Comparison of ENCODE assay signal across 12 cellular contexts in genomic region chr9:124012368-124013262, GRCh38. TPM values are rescaled to one million over a fixed set of nuclear protein-coding genes. Genes with fewer than 3 reads are reported as not detected.
DNase-seq lines count a peak whose midpoint lies in the region; ATAC-seq and TF ChIP-seq lines count a peak whose summit lies in the region.
"Had no signal": no experiment of that assay in that cellular context is flagged by ENCODE, and none has a peak within 500 bp of the region (broad histone marks: within the 10 kb centered on the region; RNA-seq: fewer than 3 reads in every experiment).

No MANE protein-coding gene starts in this region.

- H3K79me1 ChIP-seq in H9 (ENCODE audit: insufficient read depth, low read depth, low read length, poor library complexity, severe bottlenecking): no peaks in the 10 kb centered on the region

- H3K18ac ChIP-seq in H9 (ENCODE audit: insufficient read length, low read depth, low read length): peak overlapping the region; percentile 8

- H2AFZ ChIP-seq in H9 (ENCODE audit: low read length) (no peak overlapping the region), parathyroid adenoma (no peak overlapping the region)

- H3K4me1 Mint-ChIP-seq in H9: peaks cover 33 to 56% of the 10 kb centered on the region in 2 experiments
- peaks cover 49% of the 10 kb centered on the region for H3K4me1 Mint-ChIP-seq in stimulated activated effector memory CD8-positive, alpha-beta T cell treated with anti-CD3 and anti-CD28 coated beads, Interleukin-12 subunit alpha, Interleukin-12 subunit beta, amount 100 ng/mL, for 72 hours

- H3K79me2 ChIP-seq in H9 (ENCODE audit: insufficient read depth, low read length) (no peaks in the 10 kb centered on the region), parathyroid adenoma (no peaks in the 10 kb centered on the region)

- peak overlapping the region; percentile 19; the same call in 1 of the 2 replicates for H3K14ac ChIP-seq in H9 (ENCODE audit: insufficient read depth, low read length)

- H3K9me3 ChIP-seq in H9 (ENCODE audit: control insufficient read depth, low read depth, low read length) (no peaks in the 10 kb centered on the region), parathyroid adenoma (ENCODE audit: control insufficient read depth, low read length) (no peaks in the 10 kb centered on the region), left lung (no peaks in the 10 kb centered on the region)

- no peak overlapping the region for H4K5ac ChIP-seq in H9 (ENCODE audit: insufficient read length, low read depth, low read length)

- no peak overlapping the region for H4K8ac ChIP-seq in H9 (replicated peaks; ENCODE audit: insufficient read length, low read depth, low read length)

- intact Hi-C loops in dorsolateral prefrontal cortex (cut with DNase I) (no loop called here), sciatic nerve (cut with DNase I) (no loop called here), left lung (cut with DNase I) (no loop called here)

- peaks cover 3% of the 10 kb centered on the region for H4K20me1 ChIP-seq in H9 (ENCODE audit: control insufficient read depth, insufficient read depth, insufficient read length)

- peak overlapping the region; percentile 15 for H3K4me2 ChIP-seq in H9 (ENCODE audit: insufficient read depth, insufficient read length, low read length)
- H3K4me2 ChIP-seq in parathyroid adenoma (ENCODE audit: low read length): peak overlapping the region; percentile 56

- H3K4me1 ChIP-seq in H9 (ENCODE audit: insufficient read depth, low read length) (peaks cover 6% of the 10 kb centered on the region; the same call in 1 of the 2 replicates), parathyroid adenoma (no peaks in the 10 kb centered on the region), left lung (peaks cover 4 to 70% of the 10 kb centered on the region in 2 donors)

- H2BK5ac ChIP-seq in H9 (ENCODE audit: insufficient read length, low read length): no peak overlapping the region

- H3K27ac ChIP-seq in H9 (ENCODE audit: insufficient read length, low read depth, low read length): no peak overlapping the region
- H3K27ac ChIP-seq in dorsolateral prefrontal cortex: peak overlapping the region in 57 of 59 donors; percentile 21 to 91 (median 77)
- H3K27ac ChIP-seq in parathyroid adenoma: no peak overlapping the region
- H3K27ac ChIP-seq in left lung: no peak overlapping the region

- no CpG with 5 or more reads among the region's 80 CpGs for WGBS in H9 (ENCODE audit: extremely low coverage, insufficient read length, low lambda C conversion rate)

- no peak overlapping the region; the same call in 1 of the 2 replicates for H2BK15ac ChIP-seq in H9 (ENCODE audit: low read depth, low read length)

- H2BK20ac ChIP-seq in H9 (ENCODE audit: low read depth, low read length, poor library complexity, severe bottlenecking): no peak overlapping the region

- no peak overlapping the region for H3K4ac ChIP-seq in H9 (ENCODE audit: low read depth, low read length)

- peak; percentile 60 for DNase-seq in D341Med (ENCODE audit: low spot score)
- DNase-seq in H9: peak; percentile 44
- DNase-seq in dorsolateral prefrontal cortex: peak in 1 of 10 donors; percentile 48
- DNase-seq in sciatic nerve (ENCODE audit: low spot score): no peak
- DNase-seq in inferior parietal cortex (ENCODE audit: extremely low spot score): no peak
- no peak for DNase-seq in left lung
- DNase-seq in stimulated activated effector memory CD8-positive, alpha-beta T cell treated with anti-CD3 and anti-CD28 coated beads, Interleukin-12 subunit alpha, Interleukin-12 subunit beta, amount 100 ng/mL, for 72 hours (ENCODE audit: low spot score in 2 of 2): no peak
- DNase-seq: activated CD8-positive, alpha-beta memory T cell treated with anti-CD3 and anti-CD28 coated beads, Interleukin-2, amount 50 U/mL, for 48 hours; GDM1; head of caudate nucleus had no signal

- H3K27me3 Mint-ChIP-seq in H9 (ENCODE audit: low read depth): peaks cover 98% of the 10 kb centered on the region

- H3K23ac ChIP-seq in H9 (ENCODE audit: insufficient read length, low read depth, low read length): no peak overlapping the region

- H3K9ac ChIP-seq in H9 (ENCODE audit: extremely low read depth, insufficient read length, low read length) (no peak overlapping the region), parathyroid adenoma (no peak overlapping the region)

- no peak overlapping the region for H2AK5ac ChIP-seq in H9 (ENCODE audit: insufficient read length, low read length)

- no peaks in the 10 kb centered on the region for H3K36me3 ChIP-seq in parathyroid adenoma (ENCODE audit: control insufficient read depth, insufficient read depth, low read length)
- H3K36me3 ChIP-seq in left lung: no peaks in the 10 kb centered on the region

- ATAC-seq in sciatic nerve (no peak), left lung (no peak)
- ATAC-seq in stimulated activated effector memory CD8-positive, alpha-beta T cell treated with anti-CD3 and anti-CD28 coated beads, Interleukin-12 subunit alpha, Interleukin-12 subunit beta, amount 100 ng/mL, for 72 hours: no peak

- peak overlapping the region in 1 of 2 experiments; percentile 69; a peak in 3 of 5 replicates for H3K4me3 Mint-ChIP-seq in H9
- no peak overlapping the region for H3K4me3 Mint-ChIP-seq in stimulated activated effector memory CD8-positive, alpha-beta T cell treated with anti-CD3 and anti-CD28 coated beads, Interleukin-12 subunit alpha, Interleukin-12 subunit beta, amount 100 ng/mL, for 72 hours

- TF ChIP-seq CTCF in H9 (conservative IDR thresholded peaks at IDR 0.05) (no peak), dorsolateral prefrontal cortex (IDR thresholded peaks at IDR 0.05 in 54 of 56, conservative IDR thresholded peaks at IDR 0.05 in 2 of 56; ENCODE audit: low read depth in 1 of 56, partially characterized antibody in 56 of 56) (no peak), parathyroid adenoma (IDR thresholded peaks at IDR 0.05) (no peak), left lung (IDR thresholded peaks at IDR 0.05) (no peak)

- H3K36me3 Mint-ChIP-seq in H9 (ENCODE audit: insufficient read depth in 1 of 3, low read depth in 3 of 3): no peaks in the 10 kb centered on the region; a peak in 3 of 7 replicates
- H3K36me3 Mint-ChIP-seq in stimulated activated effector memory CD8-positive, alpha-beta T cell treated with anti-CD3 and anti-CD28 coated beads, Interleukin-12 subunit alpha, Interleukin-12 subunit beta, amount 100 ng/mL, for 72 hours: peaks cover 16% of the 10 kb centered on the region

- H3T11ph ChIP-seq in H9 (ENCODE audit: low read length): no peak overlapping the region

- H2BK12ac ChIP-seq in H9 (ENCODE audit: insufficient read length, low read depth, low read length): no peak overlapping the region

- no peak overlapping the region for H3K56ac ChIP-seq in H9 (ENCODE audit: insufficient read length, low read depth, low read length)

- H3K27me3 ChIP-seq in H9 (ENCODE audit: insufficient read depth, low read length) (peaks cover 88% of the 10 kb centered on the region), dorsolateral prefrontal cortex (peaks cover 0 to 100% (median 85%) of the 10 kb centered on the region in 45 donors), parathyroid adenoma (ENCODE audit: control insufficient read depth, insufficient read depth, low read length) (peaks cover 34% of the 10 kb centered on the region), left lung (peaks cover 99 to 100% of the 10 kb centered on the region in 2 donors)

- H3K9me3 Mint-ChIP-seq in H9: peaks cover 2 to 4% of the 10 kb centered on the region in 2 experiments; a peak in 1 of 5 replicates
- H3K9me3 Mint-ChIP-seq in stimulated activated effector memory CD8-positive, alpha-beta T cell treated with anti-CD3 and anti-CD28 coated beads, Interleukin-12 subunit alpha, Interleukin-12 subunit beta, amount 100 ng/mL, for 72 hours: no peaks in the 10 kb centered on the region

- H2BK120ac ChIP-seq in H9 (ENCODE audit: low read depth, low read length, poor library complexity, severe bottlenecking): no peak overlapping the region

- H4K91ac ChIP-seq in H9 (ENCODE audit: insufficient read length, low read depth, low read length): no peak overlapping the region

- peaks cover 14% of the 10 kb centered on the region for H3K23me2 ChIP-seq in H9 (ENCODE audit: insufficient read length, low read depth, low read length, poor library complexity, severe bottlenecking)

- H3K27ac Mint-ChIP-seq in H9: no peak overlapping the region
- H3K27ac Mint-ChIP-seq in stimulated activated effector memory CD8-positive, alpha-beta T cell treated with anti-CD3 and anti-CD28 coated beads, Interleukin-12 subunit alpha, Interleukin-12 subunit beta, amount 100 ng/mL, for 72 hours: no peak overlapping the region

- H3K4me3 ChIP-seq in dorsolateral prefrontal cortex (peak overlapping the region; percentile 33 to 73 (median 62)), parathyroid adenoma (ENCODE audit: low read depth, low read length) (no peak overlapping the region), left lung (peak overlapping the region in 1 of 2 donors; percentile 31)

RNA-seq across cellular contexts. Expression of gene LHX2, which starts 1.0 kb away (rescaled TPM):
- total RNA-seq in H9 (2021) (not detected in 2 replicates), dorsolateral prefrontal cortex (100 to 1,000 TPM in 8 of 120 experiments, 10 to 100 TPM in 112; 23.2 to 211 (median 64.6) TPM), sciatic nerve (not detected), left lung (not detected)
- total RNA-seq: T-helper 1 cell treated with Interleukin-12 subunit alpha and Interleukin-12 subunit beta and Interleukin-4 antibody, amounts not matched to agents 30 ng/mL and 1 ng/mL, for 36 hours had no signal

Comparison
In these comparisons a context has a peak if more than half of its experiments do, and no peak if none do; other contexts are left out.
1. DNase-seq: peak in D341Med (single experiment) and H9 (single experiment); none in sciatic nerve (single experiment), inferior parietal cortex (single experiment), left lung (0 of 2) and stimulated activated effector memory CD8-positive, alpha-beta T cell treated with anti-CD3 and anti-CD28 coated beads, Interleukin-12 subunit alpha, Interleukin-12 subunit beta, amount 100 ng/mL, for 72 hours (0 of 2).
2. H3K27ac ChIP-seq: peak in dorsolateral prefrontal cortex (57 of 59); none in H9 (single experiment), parathyroid adenoma (single experiment) and left lung (0 of 2).
3. RNA of gene LHX2, which starts 1.0 kb away (total RNA-seq): 23.2 to 211 TPM in dorsolateral prefrontal cortex; not detected in left lung, not detected in H9 and not detected in sciatic nerve (single experiment); every median in the first group is over 10 times any median in the second.